Comparison of ENCODE assay signal across 1 cellular context in the genomic region with DNA sequence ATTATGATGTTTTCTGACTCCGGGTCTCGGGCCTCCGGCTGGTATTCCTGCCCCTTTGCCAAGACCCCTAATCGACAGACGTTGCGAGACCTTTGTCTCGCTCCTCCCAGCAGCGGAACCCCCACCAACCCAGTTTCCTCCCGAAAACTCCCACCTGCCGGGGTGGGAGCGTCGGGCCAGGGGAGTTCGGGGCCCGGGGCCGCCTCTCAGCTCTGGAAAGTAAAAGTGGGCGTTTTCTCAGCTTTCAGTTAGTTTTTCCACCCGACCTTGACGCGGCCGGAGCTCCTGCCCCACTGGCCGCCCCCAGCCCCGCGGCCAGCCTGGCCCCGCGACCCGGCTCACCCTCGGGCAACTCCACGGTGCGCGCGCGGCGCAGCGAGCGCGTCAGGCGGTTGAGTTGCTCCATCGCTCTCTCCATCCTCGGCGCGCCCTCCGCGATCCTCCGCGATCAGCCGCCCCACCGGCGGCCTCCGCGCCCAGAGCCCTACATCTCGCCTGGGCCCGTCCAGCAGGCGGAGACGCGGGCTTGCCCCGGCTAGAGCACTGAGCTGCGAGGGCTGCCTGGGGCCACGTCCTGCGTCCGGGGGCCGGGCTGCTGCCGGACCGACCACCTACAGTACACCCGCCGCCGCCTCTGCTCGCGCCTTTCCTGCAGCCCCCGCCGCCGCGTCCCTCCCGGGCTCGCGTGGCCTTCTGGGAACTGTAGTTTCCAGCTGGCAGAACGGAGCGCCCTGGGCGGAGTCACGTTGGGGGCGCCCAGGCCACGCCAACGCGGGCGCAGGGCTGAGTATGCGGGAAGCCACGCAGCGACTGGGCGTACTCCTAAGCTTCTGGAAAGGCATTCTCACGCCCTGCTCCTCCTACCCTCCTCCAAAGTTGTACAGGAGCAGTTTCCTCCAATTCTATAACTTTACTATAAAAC.
TF ChIP-seq lines count a peak whose summit lies in the region.

A gene with protein sequence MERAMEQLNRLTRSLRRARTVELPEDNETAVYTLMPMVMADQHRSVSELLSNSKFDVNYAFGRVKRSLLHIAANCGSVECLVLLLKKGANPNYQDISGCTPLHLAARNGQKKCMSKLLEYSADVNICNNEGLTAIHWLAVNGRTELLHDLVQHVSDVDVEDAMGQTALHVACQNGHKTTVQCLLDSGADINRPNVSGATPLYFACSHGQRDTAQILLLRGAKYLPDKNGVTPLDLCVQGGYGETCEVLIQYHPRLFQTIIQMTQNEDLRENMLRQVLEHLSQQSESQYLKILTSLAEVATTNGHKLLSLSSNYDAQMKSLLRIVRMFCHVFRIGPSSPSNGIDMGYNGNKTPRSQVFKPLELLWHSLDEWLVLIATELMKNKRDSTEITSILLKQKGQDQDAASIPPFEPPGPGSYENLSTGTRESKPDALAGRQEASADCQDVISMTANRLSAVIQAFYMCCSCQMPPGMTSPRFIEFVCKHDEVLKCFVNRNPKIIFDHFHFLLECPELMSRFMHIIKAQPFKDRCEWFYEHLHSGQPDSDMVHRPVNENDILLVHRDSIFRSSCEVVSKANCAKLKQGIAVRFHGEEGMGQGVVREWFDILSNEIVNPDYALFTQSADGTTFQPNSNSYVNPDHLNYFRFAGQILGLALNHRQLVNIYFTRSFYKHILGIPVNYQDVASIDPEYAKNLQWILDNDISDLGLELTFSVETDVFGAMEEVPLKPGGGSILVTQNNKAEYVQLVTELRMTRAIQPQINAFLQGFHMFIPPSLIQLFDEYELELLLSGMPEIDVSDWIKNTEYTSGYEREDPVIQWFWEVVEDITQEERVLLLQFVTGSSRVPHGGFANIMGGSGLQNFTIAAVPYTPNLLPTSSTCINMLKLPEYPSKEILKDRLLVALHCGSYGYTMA (minus strand): TSS at position 695 of the 922 bp plus-strand sequence. CDS start 277 bp downstream, at position 418.

TF ChIP-seq in HEK293, 187 proteins besides CTCF, POLR2A, EP300 and RAD21 (continued from another document):
- 0 out of 2 replicates have a peak, but pooled peaks have one; percentile 21 for TF ChIP-seq ZNF561 (tag by site-specific recombination; IDR thresholded peaks at IDR 0.05; ENCODE audit: borderline replicate concordance)
- TF ChIP-seq, protein P1, sequence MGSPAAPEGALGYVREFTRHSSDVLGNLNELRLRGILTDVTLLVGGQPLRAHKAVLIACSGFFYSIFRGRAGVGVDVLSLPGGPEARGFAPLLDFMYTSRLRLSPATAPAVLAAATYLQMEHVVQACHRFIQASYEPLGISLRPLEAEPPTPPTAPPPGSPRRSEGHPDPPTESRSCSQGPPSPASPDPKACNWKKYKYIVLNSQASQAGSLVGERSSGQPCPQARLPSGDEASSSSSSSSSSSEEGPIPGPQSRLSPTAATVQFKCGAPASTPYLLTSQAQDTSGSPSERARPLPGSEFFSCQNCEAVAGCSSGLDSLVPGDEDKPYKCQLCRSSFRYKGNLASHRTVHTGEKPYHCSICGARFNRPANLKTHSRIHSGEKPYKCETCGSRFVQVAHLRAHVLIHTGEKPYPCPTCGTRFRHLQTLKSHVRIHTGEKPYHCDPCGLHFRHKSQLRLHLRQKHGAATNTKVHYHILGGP (tag by site-specific recombination; IDR thresholded peaks at IDR 0.05): no peak
